ENCODE assay signal across 8 cellular contexts in genomic region chr4:77203380-77204197, GRCh38. TPM values are rescaled to one million over a fixed set of nuclear protein-coding genes. Genes with fewer than 3 reads are reported as not detected.
DNase-seq lines count a peak whose midpoint lies in the region; ATAC-seq, FAIRE-seq and TF ChIP-seq lines count a peak whose summit lies in the region.

No MANE protein-coding gene starts in this region.

- H3K4me1 Mint-ChIP-seq in activated B cell treated with CpG ODN at 0.5 μM for 24 hours = peaks cover 4% of the 10 kb centered on the region

- intact Hi-C loops in activated B cell treated with CpG ODN at 0.5 μM for 24 hours (cut with micrococcal nuclease) = loop anchor here (1.0 to 2.0 kb wide), 7 partner anchors 10 to 773 kb away; no protein-coding TSS in a partner anchor
- intact Hi-C loops in kidney (cut with DNase I) = no loop called here
- intact Hi-C loops in posterior vena cava (cut with DNase I) = no loop called here

- POLR2A ChIA-PET in activated B cell treated with CpG ODN at 0.5 μM for 24 hours (lab: Charles Lee) = interaction anchor here (0.6 to 2.4 kb wide), 11 partner anchors 10 to 158 kb away, joined by 3 to 10 read pairs (median 6); no protein-coding TSS in a partner anchor

- H3K4me1 ChIP-seq in kidney (ENCODE audit: control insufficient read depth in 1 of 2, insufficient read depth in 1 of 2, low read depth in 1 of 2, low read length in 2 of 2) = peaks cover 0 to 2% of the 10 kb centered on the region in 2 donors

- no peaks in the 10 kb centered on the region for H3K9me3 Mint-ChIP-seq in activated B cell treated with CpG ODN at 0.5 μM for 24 hours

- no peaks in the 10 kb centered on the region for H3K36me3 Mint-ChIP-seq in activated B cell treated with CpG ODN at 0.5 μM for 24 hours (ENCODE audit: low read depth)

- peaks cover 2% of the 10 kb centered on the region for H3K27me3 ChIP-seq in H7 (ENCODE audit: control insufficient read depth, insufficient read depth, low read length)

- H3K27me3 Mint-ChIP-seq in activated B cell treated with CpG ODN at 0.5 μM for 24 hours = no peaks in the 10 kb centered on the region

- no peak for FAIRE-seq in kidney (lab: Jason Lieb, UNC)

- no peak overlapping the region for H3K27ac Mint-ChIP-seq in activated B cell treated with CpG ODN at 0.5 μM for 24 hours

- DNase-seq in GF-D8 (lab: John Stamatoyannopoulos, UW) (peak; percentile 6), H7 (peak; percentile 77), NCI-H1417 treated with DMSO at 0.1 percent for 48 hours (lab: John Stamatoyannopoulos, UW) (peak; percentile 25), activated B cell treated with CpG ODN at 0.5 μM for 24 hours (peak; percentile 35), cardiac fibroblast (ENCODE audit: low read depth in 2 of 2) (peak; percentile 88 to 90), kidney (no peak), posterior vena cava (ENCODE audit: low spot score) (no peak)
- peak; percentile 56 for DNase-seq in stimulated activated CD4-positive, alpha-beta T cell treated with anti-CD3 and anti-CD28 coated beads, Interleukin-2, amount 100 ng/mL, for 4 hours (ENCODE audit: low read depth)

- H3K9me3 ChIP-seq in kidney (ENCODE audit: control insufficient read depth in 1 of 2, low read length in 2 of 2) = no peaks in the 10 kb centered on the region

- H3K4me3 ChIP-seq in H7 (ENCODE audit: insufficient read depth, low read depth, low read length) (no peak overlapping the region), cardiac fibroblast (replicated peaks in 1 of 2; ENCODE audit: low read depth in 2 of 2, low read length in 2 of 2) (no peak overlapping the region), kidney (ENCODE audit: low read length in 2 of 2) (no peak overlapping the region)

- H3K27ac ChIP-seq in kidney (ENCODE audit: low read depth in 2 of 2, low read length in 2 of 2) = no peak overlapping the region

- no peak overlapping the region for H3K9ac ChIP-seq in kidney (ENCODE audit: low read length in 2 of 2)

- H3K4me3 Mint-ChIP-seq in activated B cell treated with CpG ODN at 0.5 μM for 24 hours = no peak overlapping the region

- CTCF ChIA-PET in activated B cell treated with CpG ODN at 0.5 μM for 24 hours (lab: Charles Lee) = interaction anchor here (0.6 to 8.3 kb wide), 41 partner anchors 9 to 774 kb away, joined by 3 to 263 read pairs (median 5); partner anchors contain the start of gene CCNG2

- peak; percentile 88 for ATAC-seq in activated B cell treated with CpG ODN at 0.5 μM for 24 hours (ENCODE audit: low read depth)

- TF ChIP-seq CTCF in activated B cell treated with CpG ODN at 0.5 μM for 24 hours (IDR thresholded peaks at IDR 0.05) (peak; percentile 86), cardiac fibroblast (IDR thresholded peaks at IDR 0.05; ENCODE audit: low read depth, low read length) (peak; percentile 76), kidney (IDR thresholded peaks at IDR 0.05; ENCODE audit: borderline replicate concordance, extremely low read depth, insufficient read depth) (peak; percentile 88)

- no peaks in the 10 kb centered on the region for H3K36me3 ChIP-seq in H7 (replicated peaks; ENCODE audit: control insufficient read depth, insufficient read depth, low read length)
- H3K36me3 ChIP-seq in kidney (ENCODE audit: control insufficient read depth in 1 of 2, insufficient read depth in 2 of 2, low read length in 2 of 2) = no peaks in the 10 kb centered on the region

RNA-seq across cellular contexts. Expression of gene CCNG2, which starts 46.6 kb away (rescaled TPM):
- total RNA-seq in H7 (2014; rRNA removed; shearing (Covaris generic)) = 6.2 and 8.6 TPM in 2 replicates
- total RNA-seq in activated B cell treated with CpG ODN at 0.5 μM for 24 hours (32.0 and 34.6 TPM in 2 replicates), kidney (75.8 TPM), posterior vena cava (10 to 100 TPM; 36.6 to 38.0 TPM)
- 26.4 TPM for polyA plus RNA-seq in kidney (ENCODE audit: insufficient read depth, low read depth, low replicate concordance)

Comparison
In these comparisons a context has a peak if more than half of its experiments do, and no peak if none do; other contexts are left out.
1. DNase-seq: peak in GF-D8 (single experiment), H7 (single experiment), NCI-H1417 treated with DMSO at 0.1 percent for 48 hours (single experiment), activated B cell treated with CpG ODN at 0.5 μM for 24 hours (single experiment), cardiac fibroblast (2 of 2) and stimulated activated CD4-positive, alpha-beta T cell treated with anti-CD3 and anti-CD28 coated beads, Interleukin-2, amount 100 ng/mL, for 4 hours (single experiment); none in kidney (single experiment) and posterior vena cava (single experiment).
2. Peak in every context shown above with its lines, with median percentiles within 50 percentile points of each other: CTCF ChIP-seq.